Comparison of ENCODE assay signal across 1 cellular context in genomic region chr6:44312901-44313788, GRCh38.
TF ChIP-seq lines count a peak whose summit lies in the region.

TSS of gene AARS2 (minus strand) at chr6:44313347. CDS start at chr6:44313323, 24 bp downstream.

TF ChIP-seq in K562, 482 proteins besides CTCF, POLR2A, EP300 and RAD21 (continued from another document and continues in another):
- TF ChIP-seq ZFP91 (CRISPR knock-in tag; IDR thresholded peaks at IDR 0.05) = no peak; the same call in 1 of the 2 replicates
- peak; percentile 40; the same call in 1 of the 2 replicates for TF ChIP-seq FOSL1 (tag; conservative IDR thresholded peaks at IDR 0.05)
- TF ChIP-seq CHAMP1 (IDR thresholded peaks at IDR 0.05) = peak; percentile 95
- no peak for TF ChIP-seq SMARCE1 (IDR thresholded peaks at IDR 0.05)
- TF ChIP-seq KLF1 (tag; IDR thresholded peaks at IDR 0.05) = peak; percentile 73; the same call in 1 of the 2 replicates
- TF ChIP-seq ZKSCAN3 (CRISPR knock-in tag; IDR thresholded peaks at IDR 0.05) = no peak
- no peak for TF ChIP-seq U2AF2 (optimal IDR thresholded peaks at IDR 0.05; ENCODE audit: low read depth, low read length)
- 0 out of 2 replicates have a peak, but pooled peaks have one; percentile 38 for TF ChIP-seq CREB5 (CRISPR knock-in tag; IDR thresholded peaks at IDR 0.05)
- no peak for TF ChIP-seq CBX5 (IDR thresholded peaks at IDR 0.05; ENCODE audit: borderline replicate concordance, low read depth)
- TF ChIP-seq FOXA1 (IDR thresholded peaks at IDR 0.05; ENCODE audit: borderline replicate concordance) = no peak
- TF ChIP-seq POLR2B (IDR thresholded peaks at IDR 0.05; ENCODE audit: low read depth, partially characterized antibody) = peak; percentile 88
- TF ChIP-seq TCF15 (CRISPR knock-in tag; IDR thresholded peaks at IDR 0.05) = no peak
- TF ChIP-seq NR2C1 (IDR thresholded peaks at IDR 0.05) = peak; percentile 33; the same call in 1 of the 2 replicates
- peak; percentile 57 for TF ChIP-seq NR2C1 (tag; IDR thresholded peaks at IDR 0.05)
- TF ChIP-seq MAZ (CRISPR knock-in tag; conservative IDR thresholded peaks at IDR 0.05 in 1 of 2, IDR thresholded peaks at IDR 0.05 in 1 of 2) = peak; percentile 79 to 90; a peak in 3 of 4 replicates
- TF ChIP-seq ATF6 (CRISPR knock-in tag; IDR thresholded peaks at IDR 0.05) = peak; percentile 61; the same call in 1 of the 2 replicates
- peak; percentile 74 for TF ChIP-seq ELF1 (tag; IDR thresholded peaks at IDR 0.05)
- no peak; the same call in 1 of the 2 replicates for TF ChIP-seq NCOA1 (IDR thresholded peaks at IDR 0.05; ENCODE audit: low read depth)
- no peak for TF ChIP-seq PURB (CRISPR knock-in tag; IDR thresholded peaks at IDR 0.05; ENCODE audit: low read depth)
- no peak for TF ChIP-seq ZNF282 (CRISPR knock-in tag; IDR thresholded peaks at IDR 0.05)
- TF ChIP-seq MITF (IDR thresholded peaks at IDR 0.05) = peak; percentile 49; the same call in 1 of the 2 replicates
- TF ChIP-seq GTF2E2 (tag; IDR thresholded peaks at IDR 0.05) = peak; percentile 91
- no peak for TF ChIP-seq XRCC4 (IDR thresholded peaks at IDR 0.05; ENCODE audit: extremely low read depth, insufficient read depth, insufficient read length)
- TF ChIP-seq SLC30A9 (CRISPR knock-in tag; IDR thresholded peaks at IDR 0.05) = no peak
- peak; percentile 26 to 94; a peak in 2 of 4 replicates for TF ChIP-seq RCOR1 (IDR thresholded peaks at IDR 0.05; ENCODE audit: borderline replicate concordance in 1 of 2, low read depth in 2 of 2, low read length in 2 of 2)
- no peak for TF ChIP-seq ZBTB34 (CRISPR knock-in tag; IDR thresholded peaks at IDR 0.05)
- TF ChIP-seq POU5F1 (IDR thresholded peaks at IDR 0.05; ENCODE audit: borderline replicate concordance, low read depth, low read length, partially characterized antibody) = no peak
- TF ChIP-seq KAT2B (IDR thresholded peaks at IDR 0.05; ENCODE audit: low read depth, low read length) = peak; percentile 65
- peak; percentile 74 for TF ChIP-seq SOX6 (IDR thresholded peaks at IDR 0.05)
- peak; percentile 70; the same call in 1 of the 2 replicates for TF ChIP-seq ZBTB17 (CRISPR knock-in tag; IDR thresholded peaks at IDR 0.05)
- TF ChIP-seq DEAF1 (CRISPR knock-in tag; IDR thresholded peaks at IDR 0.05) = no peak
- TF ChIP-seq LARP7 (IDR thresholded peaks at IDR 0.05) = no peak; the same call in 1 of the 2 replicates
- no peak for TF ChIP-seq USF2 (CRISPR knock-in tag; IDR thresholded peaks at IDR 0.05)
- peak; percentile 72 for TF ChIP-seq GABPA (tag; conservative IDR thresholded peaks at IDR 0.05; ENCODE audit: low read depth)
- TF ChIP-seq DMBX1 (CRISPR knock-in tag; IDR thresholded peaks at IDR 0.05; ENCODE audit: borderline replicate concordance) = peak; percentile 45; the same call in 1 of the 2 replicates
- TF ChIP-seq ZNF347 (CRISPR knock-in tag; IDR thresholded peaks at IDR 0.05; ENCODE audit: low read depth) = no peak
- peak; percentile 62 for TF ChIP-seq NFIC (IDR thresholded peaks at IDR 0.05)
- TF ChIP-seq KLF13 (tag; IDR thresholded peaks at IDR 0.05; ENCODE audit: borderline replicate concordance, low read depth) = peak; percentile 77
- no peak for TF ChIP-seq GTF2B (IDR thresholded peaks at IDR 0.05; ENCODE audit: extremely low read depth, insufficient read length)
- no peak for TF ChIP-seq MCM7 (IDR thresholded peaks at IDR 0.05)
